ENCODE assay signal across 20 cellular contexts in genomic region chr14:65926504-65926903, GRCh38.
A peak's percentile ranks its signal among the peaks of the same experiment; 100 is the strongest.
DNase-seq lines count a peak whose midpoint lies in the region; ATAC-seq and TF ChIP-seq lines count a peak whose summit lies in the region.
"Had no signal": no experiment of that assay in that cellular context is flagged by ENCODE, and none has a peak within 500 bp of the region (broad histone marks: within the 10 kb centered on the region; RNA-seq: fewer than 3 reads in every experiment).

No MANE protein-coding gene starts in this region.

- no peak overlapping the region for H3K4me3 ChIP-seq in Loucy (ENCODE audit: low read length, poor library complexity, severe bottlenecking)
- H3K4me3 ChIP-seq: lower lobe of right lung, SJCRH30 had no signal

- H3K27me3 ChIP-seq in Loucy (ENCODE audit: insufficient read depth, low read length, poor library complexity, severe bottlenecking), result no peaks in the 10 kb centered on the region
- H3K27me3 ChIP-seq: SJCRH30 had no signal

- DNase-seq in T-helper 1 cell, result no peak
- DNase-seq in activated CD8-positive, alpha-beta T cell treated with anti-CD3 and anti-CD28 coated beads, Interleukin-2, amount 10 ng/mL, durations not matched to agents 7 days and 5 days, result no peak
- DNase-seq in naive thymus-derived CD8-positive, alpha-beta T cell, result no peak
- no peak for DNase-seq in ureter (ENCODE audit: low spot score)
- no peak for DNase-seq in iPS-NIHi7 (ENCODE audit: extremely low spot score)
- DNase-seq: activated CD4-positive, alpha-beta T cell treated with anti-CD3 and anti-CD28 coated beads, Interleukin-2, amount 50 U/mL, for 48 hours; aorta; C1 segment of cervical spinal cord; DMS53; foreskin melanocyte; lower lobe of right lung; NCI-H1092 treated with DMSO at 0.1 percent for 48 hours; SJCRH30; stimulated activated naive B cell treated with anti-CD40 and anti-IgM and Interleukin-4, amounts not matched to agents 10 μg/mL and 1 μg/mL and 100 μg/mL, for 72 hours had no signal

- H4K20me1 ChIP-seq in Loucy (ENCODE audit: insufficient read depth, low read length, poor library complexity, severe bottlenecking), result no peaks in the 10 kb centered on the region

- peak overlapping the region; percentile 64 for H3K4me2 ChIP-seq in Loucy (ENCODE audit: low read depth, low read length, poor library complexity, severe bottlenecking)

- peaks cover 10% of the 10 kb centered on the region for H3K9me3 Mint-ChIP-seq in T-helper 1 cell treated with Interleukin-12 subunit alpha and Interleukin-12 subunit beta and Interleukin-4 antibody, amounts not matched to agents 30 μg/mL and 1 μg/mL, for 36 hours
- no peaks in the 10 kb centered on the region for H3K9me3 Mint-ChIP-seq in activated CD8-positive, alpha-beta T cell treated with anti-CD3 and anti-CD28 coated beads, Interleukin-2, amount 10 ng/mL, durations not matched to agents 7 days and 5 days (ENCODE audit: insufficient read depth)
- peaks cover 0 to 3% (median 0%) of the 10 kb centered on the region in 9 donors for H3K9me3 Mint-ChIP-seq in naive thymus-derived CD8-positive, alpha-beta T cell
- H3K9me3 Mint-ChIP-seq: nephron; stimulated activated naive B cell treated with anti-CD40 and anti-IgM and Interleukin-4, amounts not matched to agents 10 μg/mL and 1 μg/mL and 100 μg/mL, for 72 hours; type B pancreatic cell had no signal

- peak overlapping the region; percentile 77 for H2AFZ ChIP-seq in Loucy (ENCODE audit: low read length)

- peak overlapping the region; percentile 94 for H3K27ac Mint-ChIP-seq in T-helper 1 cell treated with Interleukin-12 subunit alpha and Interleukin-12 subunit beta and Interleukin-4 antibody, amounts not matched to agents 30 μg/mL and 1 μg/mL, for 36 hours
- H3K27ac Mint-ChIP-seq in activated CD8-positive, alpha-beta T cell treated with anti-CD3 and anti-CD28 coated beads, Interleukin-2, amount 10 ng/mL, durations not matched to agents 7 days and 5 days, result peak overlapping the region; percentile 92
- H3K27ac Mint-ChIP-seq in naive thymus-derived CD8-positive, alpha-beta T cell, result peak overlapping the region; percentile 19 to 97 (median 92)
- H3K27ac Mint-ChIP-seq: nephron; stimulated activated naive B cell treated with anti-CD40 and anti-IgM and Interleukin-4, amounts not matched to agents 10 μg/mL and 1 μg/mL and 100 μg/mL, for 72 hours; type B pancreatic cell had no signal

- no peak for ATAC-seq in activated CD8-positive, alpha-beta T cell treated with anti-CD3 and anti-CD28 coated beads, Interleukin-2, amount 10 ng/mL, durations not matched to agents 7 days and 5 days
- ATAC-seq in naive thymus-derived CD8-positive, alpha-beta T cell, result no peak
- ATAC-seq in HG02642 (IDR thresholded peaks at IDR 0.05; ENCODE audit: poor library complexity, unreplicated experiment), result no peak
- ATAC-seq: HCT116; lower lobe of right lung; stimulated activated naive B cell treated with anti-CD40 and anti-IgM and Interleukin-4, amounts not matched to agents 10 μg/mL and 1 μg/mL and 100 μg/mL, for 72 hours had no signal

- H3K9ac ChIP-seq in Loucy (ENCODE audit: low read depth, low read length, poor library complexity, severe bottlenecking), result peak overlapping the region; percentile 38

- H3K9me2 ChIP-seq in Loucy (replicated peaks; ENCODE audit: low read depth, low read length), result no peaks in the 10 kb centered on the region

- H3K27me3 Mint-ChIP-seq in T-helper 1 cell treated with Interleukin-12 subunit alpha and Interleukin-12 subunit beta and Interleukin-4 antibody, amounts not matched to agents 30 μg/mL and 1 μg/mL, for 36 hours (ENCODE audit: low read depth), result no peaks in the 10 kb centered on the region
- H3K27me3 Mint-ChIP-seq in activated CD8-positive, alpha-beta T cell treated with anti-CD3 and anti-CD28 coated beads, Interleukin-2, amount 10 ng/mL, durations not matched to agents 7 days and 5 days (ENCODE audit: low read depth), result no peaks in the 10 kb centered on the region
- H3K27me3 Mint-ChIP-seq in naive thymus-derived CD8-positive, alpha-beta T cell, result no peaks in the 10 kb centered on the region

- POLR2A ChIA-PET in activated CD8-positive, alpha-beta T cell treated with anti-CD3 and anti-CD28 coated beads, Interleukin-2, amount 10 ng/mL, durations not matched to agents 7 days and 5 days (lab: Charles Lee), result interaction anchor here (1.1 to 2.4 kb wide), 4 partner anchors 23 to 80 kb away, joined by 3 to 32 read pairs (median 10); no protein-coding TSS in a partner anchor
- POLR2A ChIA-PET in naive thymus-derived CD8-positive, alpha-beta T cell (lab: Charles Lee), result interaction anchor here (0.8 to 2.4 kb wide), 11 partner anchors 8 to 81 kb away, joined by 3 to 38 read pairs (median 8); no protein-coding TSS in a partner anchor

- H3K36me3 ChIP-seq in Loucy (ENCODE audit: insufficient read depth, low read length), result no peaks in the 10 kb centered on the region
- H3K36me3 ChIP-seq: lower lobe of right lung, SJCRH30 had no signal

- CTCF ChIA-PET in activated CD8-positive, alpha-beta T cell treated with anti-CD3 and anti-CD28 coated beads, Interleukin-2, amount 10 ng/mL, durations not matched to agents 7 days and 5 days (lab: Charles Lee), result interaction anchor here (0.9 to 5.0 kb wide), 10 partner anchors 14 to 195 kb away, joined by 3 to 51 read pairs (median 12); no protein-coding TSS in a partner anchor

- no peak for TF ChIP-seq CTCF in Loucy (conservative IDR thresholded peaks at IDR 0.05; ENCODE audit: low read length)

- H3K79me2 ChIP-seq in Loucy (ENCODE audit: insufficient read depth, low read length), result no peaks in the 10 kb centered on the region

- no peaks in the 10 kb centered on the region for H3F3A ChIP-seq in Loucy (ENCODE audit: low read depth)

- H3K9me3 ChIP-seq in Loucy (ENCODE audit: insufficient read depth, low read depth, low read length), result no peaks in the 10 kb centered on the region
- H3K9me3 ChIP-seq: lower lobe of right lung, SJCRH30 had no signal

- no peak overlapping the region for H3K4me3 Mint-ChIP-seq in T-helper 1 cell treated with Interleukin-12 subunit alpha and Interleukin-12 subunit beta and Interleukin-4 antibody, amounts not matched to agents 30 μg/mL and 1 μg/mL, for 36 hours
- H3K4me3 Mint-ChIP-seq in activated CD8-positive, alpha-beta T cell treated with anti-CD3 and anti-CD28 coated beads, Interleukin-2, amount 10 ng/mL, durations not matched to agents 7 days and 5 days, result no peak overlapping the region
- H3K4me3 Mint-ChIP-seq in naive thymus-derived CD8-positive, alpha-beta T cell, result peak overlapping the region in 8 of 10 donors; percentile 7 to 82 (median 75)
- H3K4me3 Mint-ChIP-seq: nephron; stimulated activated naive B cell treated with anti-CD40 and anti-IgM and Interleukin-4, amounts not matched to agents 10 μg/mL and 1 μg/mL and 100 μg/mL, for 72 hours; type B pancreatic cell had no signal

- H3K4me1 ChIP-seq in Loucy (ENCODE audit: insufficient read depth, low read length, poor library complexity, severe bottlenecking), result peaks cover 29% of the 10 kb centered on the region
- H3K4me1 ChIP-seq: lower lobe of right lung, SJCRH30 had no signal

- peaks cover 60% of the 10 kb centered on the region for H3K4me1 Mint-ChIP-seq in T-helper 1 cell treated with Interleukin-12 subunit alpha and Interleukin-12 subunit beta and Interleukin-4 antibody, amounts not matched to agents 30 μg/mL and 1 μg/mL, for 36 hours (ENCODE audit: low read depth)
- peaks cover 78% of the 10 kb centered on the region for H3K4me1 Mint-ChIP-seq in activated CD8-positive, alpha-beta T cell treated with anti-CD3 and anti-CD28 coated beads, Interleukin-2, amount 10 ng/mL, durations not matched to agents 7 days and 5 days (ENCODE audit: low read depth)
- peaks cover 36 to 72% (median 58%) of the 10 kb centered on the region in 4 donors for H3K4me1 Mint-ChIP-seq in naive thymus-derived CD8-positive, alpha-beta T cell
- H3K4me1 Mint-ChIP-seq: nephron; stimulated activated naive B cell treated with anti-CD40 and anti-IgM and Interleukin-4, amounts not matched to agents 10 μg/mL and 1 μg/mL and 100 μg/mL, for 72 hours had no signal

- peaks cover 25% of the 10 kb centered on the region for H3K36me3 Mint-ChIP-seq in T-helper 1 cell treated with Interleukin-12 subunit alpha and Interleukin-12 subunit beta and Interleukin-4 antibody, amounts not matched to agents 30 μg/mL and 1 μg/mL, for 36 hours (ENCODE audit: low read depth)
- peaks cover 25% of the 10 kb centered on the region for H3K36me3 Mint-ChIP-seq in activated CD8-positive, alpha-beta T cell treated with anti-CD3 and anti-CD28 coated beads, Interleukin-2, amount 10 ng/mL, durations not matched to agents 7 days and 5 days (ENCODE audit: low read depth)
- no peaks in the 10 kb centered on the region for H3K36me3 Mint-ChIP-seq in naive thymus-derived CD8-positive, alpha-beta T cell
- H3K36me3 Mint-ChIP-seq: stimulated activated naive B cell treated with anti-CD40 and anti-IgM and Interleukin-4, amounts not matched to agents 10 μg/mL and 1 μg/mL and 100 μg/mL, for 72 hours; type B pancreatic cell had no signal

Comparison
In these comparisons a context has a peak if more than half of its experiments do, and no peak if none do; other contexts are left out.
1. H3K4me3 Mint-ChIP-seq: peak in naive thymus-derived CD8-positive, alpha-beta T cell (8 of 10); none in T-helper 1 cell treated with Interleukin-12 subunit alpha and Interleukin-12 subunit beta and Interleukin-4 antibody, amounts not matched to agents 30 μg/mL and 1 μg/mL, for 36 hours (single experiment) and activated CD8-positive, alpha-beta T cell treated with anti-CD3 and anti-CD28 coated beads, Interleukin-2, amount 10 ng/mL, durations not matched to agents 7 days and 5 days (single experiment).
2. Peak in every context shown above with its lines, with median percentiles within 50 percentile points of each other: H3K27ac Mint-ChIP-seq.